ENCODE assay signal across 15 cellular contexts in the genomic region with DNA sequence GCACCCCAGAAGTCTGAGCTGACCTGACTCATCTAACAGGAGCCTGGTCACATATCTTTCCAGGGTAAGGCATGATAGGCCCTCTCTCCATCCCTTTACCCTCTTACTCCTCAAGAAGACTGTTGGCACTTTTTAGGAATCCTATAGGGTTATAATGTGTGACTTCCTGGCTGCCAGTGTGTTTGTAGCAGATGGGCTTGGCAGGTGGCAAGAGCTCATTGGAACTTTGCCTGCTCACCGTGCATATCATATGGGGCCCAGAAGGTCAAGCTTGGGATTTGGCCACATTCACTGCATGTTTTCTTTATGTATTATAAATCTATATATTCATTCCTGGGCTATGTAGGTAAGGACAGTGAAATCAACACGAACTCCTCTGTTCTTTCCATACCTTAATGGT. TPM values are rescaled to one million over a fixed set of nuclear protein-coding genes. Genes with fewer than 3 reads are reported as not detected.
DNase-seq lines count a peak whose midpoint lies in the region; FAIRE-seq and TF ChIP-seq lines count a peak whose summit lies in the region.
"Had no signal": no experiment of that assay in that cellular context is flagged by ENCODE, and none has a peak within 500 bp of the region (broad histone marks: within the 10 kb centered on the region; RNA-seq: fewer than 3 reads in every experiment).

No MANE protein-coding gene starts in this region.

- H2AFZ ChIP-seq in neural cell (ENCODE audit: low read depth, low read length) = no peak overlapping the region

- no peak for FAIRE-seq in small intestine (lab: Jason Lieb, UNC)
- FAIRE-seq: A549 had no signal

- no peak overlapping the region for H3K4me2 ChIP-seq in neural cell (ENCODE audit: low read length)
- H3K4me2 ChIP-seq: A549 had no signal

- H3K9me3 ChIP-seq in neural cell (ENCODE audit: low read length) (no peaks in the 10 kb centered on the region), small intestine (ENCODE audit: control insufficient read depth, low read depth) (no peaks in the 10 kb centered on the region)
- H3K9me3 ChIP-seq: A549, BE2C had no signal

- H3K27ac ChIP-seq in neural cell (ENCODE audit: low read length) (no peak overlapping the region), small intestine (ENCODE audit: low read depth in 1 of 2, low read length in 1 of 2) (no peak overlapping the region)
- H3K27ac ChIP-seq: A549, C4-2B had no signal

- no peaks in the 10 kb centered on the region for H3K4me1 ChIP-seq in small intestine (ENCODE audit: control insufficient read depth in 2 of 2, insufficient read depth in 1 of 2, low read depth in 1 of 2, low read length in 1 of 2)
- H3K4me1 ChIP-seq: A549, BE2C had no signal

- no peak for TF ChIP-seq CTCF in neural cell (IDR thresholded peaks at IDR 0.05; ENCODE audit: poor library complexity, severe bottlenecking)

- H3F3A ChIP-seq in neural cell (ENCODE audit: insufficient read depth, low read length, poor library complexity, severe bottlenecking) = peaks cover 5% of the 10 kb centered on the region

- H3K9ac ChIP-seq in neural cell (ENCODE audit: low read length) = no peak overlapping the region

- H3K4me3 ChIP-seq in neural cell (ENCODE audit: low read length) = peak overlapping the region; percentile 99
- H3K4me3 ChIP-seq in small intestine (ENCODE audit: low read depth in 1 of 2, low read length in 2 of 2) = no peak overlapping the region
- H3K4me3 ChIP-seq: A549 had no signal

- peaks cover 90% of the 10 kb centered on the region for H3K79me2 ChIP-seq in neural cell (replicated peaks; ENCODE audit: insufficient read depth, low read length)

- DNase-seq in DMS 273 (lab: John Stamatoyannopoulos, UW; ENCODE audit: unreplicated experiment) = peak; percentile 88
- DNase-seq in DMS 273 treated with DMSO at 0.1 percent for 48 hours (lab: John Stamatoyannopoulos, UW) = peak; percentile 51
- peak; percentile 20 for DNase-seq in NCI-H69 (lab: John Stamatoyannopoulos, UW)
- no peak for DNase-seq in activated naive CD4-positive, alpha-beta T cell (lab: John Stamatoyannopoulos, UW)
- DNase-seq in small intestine = no peak
- DNase-seq in activated CD4-positive, alpha-beta T cell treated with anti-CD3 and anti-CD28 coated beads for 1 hour = no peak
- DNase-seq: BE2C; CD4-positive, alpha-beta memory T cell; DND-41; GF-D8; H7; IMR-90 had no signal

- TF ChIP-seq EP300 in neural cell (conservative IDR thresholded peaks at IDR 0.05; ENCODE audit: poor library complexity, severe bottlenecking) = no peak

- 70 to 82% (median 72%) methylated on average over 2 of the region's 2 CpGs for WGBS in small intestine, 3 donors

- H3K36me3 ChIP-seq in neural cell (ENCODE audit: insufficient read depth, low read length) (no peaks in the 10 kb centered on the region), small intestine (ENCODE audit: control insufficient read depth in 2 of 2, insufficient read depth in 2 of 2, low read length in 2 of 2) (no peaks in the 10 kb centered on the region)
- H3K36me3 ChIP-seq: BE2C had no signal

- no peak for TF ChIP-seq RAD21 in neural cell (conservative IDR thresholded peaks at IDR 0.05)

- H3K27me3 ChIP-seq in neural cell (ENCODE audit: insufficient read depth, low read depth, low read length) = no peaks in the 10 kb centered on the region
- peaks cover 1 to 12% of the 10 kb centered on the region in 2 donors for H3K27me3 ChIP-seq in small intestine (ENCODE audit: control insufficient read depth in 2 of 2, insufficient read depth in 2 of 2, low read length in 2 of 2)

- H4K20me1 ChIP-seq in neural cell (ENCODE audit: insufficient read depth) = no peaks in the 10 kb centered on the region

- H3K9me2 ChIP-seq in neural cell (ENCODE audit: insufficient read depth, low read length) = no peaks in the 10 kb centered on the region

TF ChIP-seq in neural cell, 6 proteins besides CTCF, POLR2A, EP300 and RAD21:
- TF ChIP-seq SMC3 (conservative IDR thresholded peaks at IDR 0.05; ENCODE audit: poor library complexity) (no peak), POLR2AphosphoS5 (IDR thresholded peaks at IDR 0.05) (no peak), EZH2 (IDR thresholded peaks at IDR 0.05; ENCODE audit: borderline replicate concordance, insufficient read depth, low read length, poor library complexity, severe bottlenecking) (no peak), TAF1 (IDR thresholded peaks at IDR 0.05; ENCODE audit: low read depth) (no peak), MXI1 (conservative IDR thresholded peaks at IDR 0.05; ENCODE audit: poor library complexity, severe bottlenecking) (no peak)
- TF ChIP-seq, protein P1, sequence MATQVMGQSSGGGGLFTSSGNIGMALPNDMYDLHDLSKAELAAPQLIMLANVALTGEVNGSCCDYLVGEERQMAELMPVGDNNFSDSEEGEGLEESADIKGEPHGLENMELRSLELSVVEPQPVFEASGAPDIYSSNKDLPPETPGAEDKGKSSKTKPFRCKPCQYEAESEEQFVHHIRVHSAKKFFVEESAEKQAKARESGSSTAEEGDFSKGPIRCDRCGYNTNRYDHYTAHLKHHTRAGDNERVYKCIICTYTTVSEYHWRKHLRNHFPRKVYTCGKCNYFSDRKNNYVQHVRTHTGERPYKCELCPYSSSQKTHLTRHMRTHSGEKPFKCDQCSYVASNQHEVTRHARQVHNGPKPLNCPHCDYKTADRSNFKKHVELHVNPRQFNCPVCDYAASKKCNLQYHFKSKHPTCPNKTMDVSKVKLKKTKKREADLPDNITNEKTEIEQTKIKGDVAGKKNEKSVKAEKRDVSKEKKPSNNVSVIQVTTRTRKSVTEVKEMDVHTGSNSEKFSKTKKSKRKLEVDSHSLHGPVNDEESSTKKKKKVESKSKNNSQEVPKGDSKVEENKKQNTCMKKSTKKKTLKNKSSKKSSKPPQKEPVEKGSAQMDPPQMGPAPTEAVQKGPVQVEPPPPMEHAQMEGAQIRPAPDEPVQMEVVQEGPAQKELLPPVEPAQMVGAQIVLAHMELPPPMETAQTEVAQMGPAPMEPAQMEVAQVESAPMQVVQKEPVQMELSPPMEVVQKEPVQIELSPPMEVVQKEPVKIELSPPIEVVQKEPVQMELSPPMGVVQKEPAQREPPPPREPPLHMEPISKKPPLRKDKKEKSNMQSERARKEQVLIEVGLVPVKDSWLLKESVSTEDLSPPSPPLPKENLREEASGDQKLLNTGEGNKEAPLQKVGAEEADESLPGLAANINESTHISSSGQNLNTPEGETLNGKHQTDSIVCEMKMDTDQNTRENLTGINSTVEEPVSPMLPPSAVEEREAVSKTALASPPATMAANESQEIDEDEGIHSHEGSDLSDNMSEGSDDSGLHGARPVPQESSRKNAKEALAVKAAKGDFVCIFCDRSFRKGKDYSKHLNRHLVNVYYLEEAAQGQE (IDR thresholded peaks at IDR 0.05; ENCODE audit: borderline replicate concordance) = no peak

RNA-seq across cellular contexts. Expression of a gene that starts 5.2 kb away (rescaled TPM):
- polyA plus RNA-seq in neural cell (20.6 and 26.4 TPM in 2 replicates), small intestine (1 to 10 TPM; 3.0 to 4.7 (median 4.1) TPM)
- 54.4 and 56.7 TPM in 2 replicates for polyA minus RNA-seq in neural cell

Comparison
In these comparisons a context has a peak if more than half of its experiments do, and no peak if none do; other contexts are left out.
1. DNase-seq: peak in DMS 273 (single experiment), DMS 273 treated with DMSO at 0.1 percent for 48 hours (single experiment) and NCI-H69 (single experiment); none in activated naive CD4-positive, alpha-beta T cell (0 of 4), small intestine (single experiment) and activated CD4-positive, alpha-beta T cell treated with anti-CD3 and anti-CD28 coated beads for 1 hour (single experiment).